Comparison of ENCODE assay signal across 37 cellular contexts in the genomic region with DNA sequence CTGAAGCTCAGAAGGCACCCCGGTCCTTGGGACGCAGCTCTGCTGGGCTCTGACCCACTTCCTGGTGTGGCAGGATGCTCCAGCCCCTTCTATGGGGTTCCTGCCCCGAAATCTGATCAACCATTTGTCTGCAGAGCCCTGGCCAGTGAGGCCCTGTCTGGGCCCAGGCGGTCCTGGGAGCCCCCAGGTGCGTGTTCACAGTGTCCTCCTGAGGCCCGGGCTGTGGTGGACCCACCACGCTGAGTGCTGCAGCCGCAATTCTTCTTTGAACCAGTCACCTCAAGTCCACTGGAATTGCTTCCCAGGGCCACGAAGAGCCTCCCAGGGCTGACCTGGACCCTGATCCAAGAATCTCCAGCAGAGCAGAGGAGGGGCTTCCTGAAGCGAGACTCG. TPM values are rescaled to one million over a fixed set of nuclear protein-coding genes. Genes with fewer than 3 reads are reported as not detected.
"Had no signal": no experiment of that assay in that cellular context is flagged by ENCODE, and none has a peak within 500 bp of the region (broad histone marks: within the 10 kb centered on the region; RNA-seq: fewer than 3 reads in every experiment).

No MANE protein-coding gene starts in this region.

- H3K36me3 ChIP-seq: ascending aorta, brain microvascular endothelial cell, esophagus squamous epithelium, WERI-Rb-1 had no signal

- H3K27me3 ChIP-seq: ascending aorta, brain microvascular endothelial cell had no signal

- H3K4me1 Mint-ChIP-seq: activated CD4-positive, alpha-beta memory T cell treated with anti-CD3 and anti-CD28 coated beads, Interleukin-2, amount 10 ng/mL, durations not matched to agents 7 days and 5 days; activated CD4-positive, alpha-beta T cell treated with anti-CD3 and anti-CD28 coated beads, Interleukin-2, amount 10 ng/mL, durations not matched to agents 7 days and 5 days; activated naive CD4-positive, alpha-beta T cell treated with anti-CD3 and anti-CD28 coated beads, Interleukin-2, amount 10 ng/mL, durations not matched to agents 7 days and 5 days; T-helper 17 cell had no signal

- H3K9me3 ChIP-seq: ascending aorta, esophagus squamous epithelium had no signal

- FAIRE-seq: bronchial epithelial cell, colon, endometrium, endothelial cell of umbilical vein, frontal cortex had no signal

- H3K4me1 ChIP-seq: ascending aorta, esophagus squamous epithelium had no signal

- H3K4me3 Mint-ChIP-seq: activated CD4-positive, alpha-beta memory T cell treated with anti-CD3 and anti-CD28 coated beads, Interleukin-2, amount 10 ng/mL, durations not matched to agents 7 days and 5 days; activated CD4-positive, alpha-beta T cell treated with anti-CD3 and anti-CD28 coated beads, Interleukin-2, amount 10 ng/mL, durations not matched to agents 7 days and 5 days; activated naive CD4-positive, alpha-beta T cell treated with anti-CD3 and anti-CD28 coated beads, Interleukin-2, amount 10 ng/mL, durations not matched to agents 7 days and 5 days; activated naive CD8-positive, alpha-beta T cell treated with anti-CD3 and anti-CD28 coated beads, Interleukin-2, amount 10 ng/mL, durations not matched to agents 7 days and 5 days; activated T-cell treated with anti-CD3 and anti-CD28 coated beads, Interleukin-2, amount 50 U/mL, for 24 hours; activated T-cell treated with anti-CD3 and anti-CD28 coated beads, Interleukin-2, amount 50 U/mL, for 72 hours; T-helper 17 cell; T-helper 2 cell treated with Interferon-gamma antibody and Interleukin-4, amounts not matched to agents 5 μg/mL and 100 μg/mL, for 36 hours had no signal

- H3K27me3 Mint-ChIP-seq: activated CD4-positive, alpha-beta T cell treated with anti-CD3 and anti-CD28 coated beads, Interleukin-2, amount 10 ng/mL, durations not matched to agents 7 days and 5 days; activated naive CD4-positive, alpha-beta T cell treated with anti-CD3 and anti-CD28 coated beads, Interleukin-2, amount 10 ng/mL, durations not matched to agents 7 days and 5 days; activated T-cell treated with anti-CD3 and anti-CD28 coated beads, Interleukin-2, amount 50 U/mL, for 24 hours had no signal

- H3K36me3 Mint-ChIP-seq: activated naive CD8-positive, alpha-beta T cell treated with anti-CD3 and anti-CD28 coated beads, Interleukin-2, amount 10 ng/mL, durations not matched to agents 7 days and 5 days had no signal

- ATAC-seq: activated naive CD4-positive, alpha-beta T cell treated with anti-CD3 and anti-CD28 coated beads, Interleukin-2, amount 50 U/mL, for 72 hours; activated T-cell treated with anti-CD3 and anti-CD28 coated beads, Interleukin-2, amount 50 U/mL, for 72 hours; T-helper 17 cell had no signal

- DNase-seq: activated CD4-positive, alpha-beta memory T cell treated with anti-CD3 and anti-CD28 coated beads, Interleukin-2, amount 10 ng/mL, durations not matched to agents 7 days and 5 days; activated CD4-positive, alpha-beta T cell treated with anti-CD3 and anti-CD28 coated beads for 4 hours; activated CD4-positive, alpha-beta T cell treated with anti-CD3 and anti-CD28 coated beads, Interleukin-2, amount 10 ng/mL, durations not matched to agents 7 days and 5 days; activated CD4-positive, alpha-beta T cell treated with anti-CD3 and anti-CD28 coated beads, Interleukin-2, amount 50 U/mL, for 4 hours; activated CD4-positive, CD25-positive, alpha-beta regulatory T cell; activated CD4-positive, CD25-positive, alpha-beta regulatory T cell treated with anti-CD3 and anti-CD28 coated beads, Interleukin-2, amount 50 U/mL, for 72 hours; activated CD8-positive, alpha-beta memory T cell treated with anti-CD3 and anti-CD28 coated beads, Interleukin-2, amount 50 U/mL, for 48 hours; activated gamma-delta T cell; activated naive CD4-positive, alpha-beta T cell; activated naive CD4-positive, alpha-beta T cell treated with anti-CD3 and anti-CD28 coated beads, Interleukin-2, amount 10 ng/mL, durations not matched to agents 7 days and 5 days; activated naive CD8-positive, alpha-beta T cell treated with anti-CD3 and anti-CD28 coated beads, Interleukin-2, amount 10 ng/mL, durations not matched to agents 7 days and 5 days; activated T-cell treated with anti-CD3 and anti-CD28 coated beads for 4 hours; activated T-cell treated with anti-CD3 and anti-CD28 coated beads, Interleukin-2, amount 50 U/mL, for 24 hours; activated T-cell treated with anti-CD3 and anti-CD28 coated beads, Interleukin-2, amount 50 U/mL, for 72 hours; brain microvascular endothelial cell; caudate nucleus; cortex of kidney; dermis blood vessel endothelial cell; effector CD8-positive, alpha-beta T cell; esophagus squamous epithelium; T-helper 1 cell; T1000; WERI-Rb-1 had no signal

- H3K27ac Mint-ChIP-seq: activated CD4-positive, alpha-beta memory T cell treated with anti-CD3 and anti-CD28 coated beads, Interleukin-2, amount 10 ng/mL, durations not matched to agents 7 days and 5 days; activated CD4-positive, alpha-beta T cell treated with anti-CD3 and anti-CD28 coated beads, Interleukin-2, amount 10 ng/mL, durations not matched to agents 7 days and 5 days; activated naive CD4-positive, alpha-beta T cell treated with anti-CD3 and anti-CD28 coated beads, Interleukin-2, amount 10 ng/mL, durations not matched to agents 7 days and 5 days; activated naive CD4-positive, alpha-beta T cell treated with anti-CD3 and anti-CD28 coated beads, Interleukin-2, amount 50 U/mL, for 72 hours; activated naive CD8-positive, alpha-beta T cell treated with anti-CD3 and anti-CD28 coated beads, Interleukin-2, amount 10 ng/mL, durations not matched to agents 7 days and 5 days; activated T-cell treated with anti-CD3 and anti-CD28 coated beads, Interleukin-2, amount 50 U/mL, for 24 hours; activated T-cell treated with anti-CD3 and anti-CD28 coated beads, Interleukin-2, amount 50 U/mL, for 72 hours; T-helper 17 cell; T-helper 2 cell treated with Interferon-gamma antibody and Interleukin-4, amounts not matched to agents 5 μg/mL and 100 μg/mL, for 36 hours had no signal

- H3K27ac ChIP-seq: ascending aorta, brain microvascular endothelial cell, epithelial cell of prostate, esophagus squamous epithelium, WERI-Rb-1 had no signal

- H3K4me3 ChIP-seq: ascending aorta, esophagus squamous epithelium had no signal

RNA-seq across cellular contexts. Expression of gene KNDC1, which starts 19.1 kb away (rescaled TPM):
- total RNA-seq: dermis blood vessel endothelial cell, endothelial cell of umbilical vein had no signal
- polyA plus RNA-seq: endothelial cell of umbilical vein had no signal

RNA-seq across cellular contexts. Expression of gene UTF1, which starts 50.9 kb away (rescaled TPM):
- total RNA-seq: activated CD4-positive, alpha-beta memory T cell treated with anti-CD3 and anti-CD28 coated beads, Interleukin-2, amount 10 ng/mL, durations not matched to agents 7 days and 5 days; activated CD4-positive, alpha-beta T cell treated with anti-CD3 and anti-CD28 coated beads, Interleukin-2, amount 10 ng/mL, durations not matched to agents 7 days and 5 days; activated naive CD4-positive, alpha-beta T cell treated with anti-CD3 and anti-CD28 coated beads, Interleukin-2, amount 50 U/mL, for 72 hours; activated naive CD8-positive, alpha-beta T cell treated with anti-CD3 and anti-CD28 coated beads, Interleukin-2, amount 10 ng/mL, durations not matched to agents 7 days and 5 days; ascending aorta; bronchial epithelial cell; chondrocyte; dermis blood vessel endothelial cell; endothelial cell of umbilical vein; esophagus squamous epithelium; fibroblast of lung; fibroblast of villous mesenchyme; frontal cortex; T-helper 17 cell had no signal
- polyA plus RNA-seq: endothelial cell of umbilical vein, esophagus, fibroblast of lung had no signal

RNA-seq across cellular contexts. Expression of gene VENTX, which starts 58.5 kb away (rescaled TPM):
- total RNA-seq: activated CD4-positive, alpha-beta memory T cell treated with anti-CD3 and anti-CD28 coated beads, Interleukin-2, amount 10 ng/mL, durations not matched to agents 7 days and 5 days; activated CD4-positive, alpha-beta T cell treated with anti-CD3 and anti-CD28 coated beads, Interleukin-2, amount 10 ng/mL, durations not matched to agents 7 days and 5 days; activated naive CD4-positive, alpha-beta T cell treated with anti-CD3 and anti-CD28 coated beads, Interleukin-2, amount 50 U/mL, for 72 hours; bronchial epithelial cell; chondrocyte; dermis blood vessel endothelial cell; endothelial cell of umbilical vein; fibroblast of lung; fibroblast of villous mesenchyme; frontal cortex had no signal
- polyA plus RNA-seq: endothelial cell of umbilical vein, fibroblast of lung had no signal
